ENCODE assay signal across 8 cellular contexts in genomic region chr1:236795035-236795756, GRCh38. TPM values are rescaled to one million over a fixed set of nuclear protein-coding genes. Genes with fewer than 3 reads are reported as not detected.
DNase-seq lines count a peak whose midpoint lies in the region; ATAC-seq and TF ChIP-seq lines count a peak whose summit lies in the region.

Gene MTR (plus strand): TSS chr1:236795292. CDS start chr1:236795704, 412 bp downstream.

- ATAC-seq in HG02759 (IDR thresholded peaks at IDR 0.05; ENCODE audit: unreplicated experiment) = peak; percentile 98
- peak; percentile 99 for ATAC-seq in Right ventricle myocardium inferior

- DNase-seq in GM12864 (ENCODE audit: low read depth) = peak; percentile 96
- DNase-seq in NCI-H1417 (lab: John Stamatoyannopoulos, UW) = peak; percentile 92 to 99 (median 96)
- DNase-seq in SW 1271 (lab: John Stamatoyannopoulos, UW) = peak; percentile 91 to 94
- DNase-seq in activated naive CD8-positive, alpha-beta T cell treated with anti-CD3 and anti-CD28 coated beads, Interleukin-2, amount 50 U/mL, for 16 hours (ENCODE audit: low read depth, low spot score) = peak; percentile 95
- DNase-seq in Right ventricle myocardium inferior (ENCODE audit: missing footprints) = peak; percentile 99
- peak; percentile 97 to 98 (median 97) for DNase-seq in ovary
- peak; percentile 99 for DNase-seq in thyroid gland

- 0 to 1% (median 0%) methylated on average over 64 to 67 of the region's 67 CpGs for WGBS in ovary, 3 donors
- 0% methylated on average over 15 to 47 of the region's 67 CpGs for WGBS in thyroid gland, 2 donors

- H3K27ac ChIP-seq in ovary = peak within 1 kb of the TSS; percentile 78 to 89
- H3K27ac ChIP-seq in thyroid gland = peak within 1 kb of the TSS; percentile 70 to 93 (median 85)

- no peak for TF ChIP-seq EP300 in ovary (IDR thresholded peaks at IDR 0.05)

- H3K9me3 ChIP-seq in ovary = no peaks in the 10 kb centered on the region
- H3K9me3 ChIP-seq in thyroid gland = no peaks in the 10 kb centered on the region

- TF ChIP-seq CTCF in GM12864 (IDR thresholded peaks at IDR 0.05; ENCODE audit: low read depth, low read length, missing control alignments) (no peak), ovary (IDR thresholded peaks at IDR 0.05) (no peak), thyroid gland (IDR thresholded peaks at IDR 0.05) (no peak)

- H3K36me3 ChIP-seq in ovary (no peaks in the 10 kb centered on the region), thyroid gland (no peaks in the 10 kb centered on the region)

- intact Hi-C loops in Right ventricle myocardium inferior (cut with DNase I) (loop anchor here (5.0 to 10.0 kb wide), 3 partner anchors 72 to 250 kb away; partner anchors contain the start of gene RYR2), ovary (cut with DNase I) (loop anchor here in 1 of 4 donors (10.0 kb wide), 1 partner anchor 190 kb away; the partner anchor contains the start of gene HEATR1), thyroid gland (cut with DNase I) (loop anchor here (10.0 kb wide), 1 partner anchor 190 kb away; the partner anchor contains the start of gene HEATR1)

- H3K27me3 ChIP-seq in ovary (no peaks in the 10 kb centered on the region), thyroid gland (no peaks in the 10 kb centered on the region)

- peaks cover 2% of the 10 kb centered on the region for H3K4me1 ChIP-seq in ovary (ENCODE audit: insufficient read depth)
- peaks cover 25 to 31% of the 10 kb centered on the region in 2 donors for H3K4me1 ChIP-seq in thyroid gland

- peak; percentile 68 for TF ChIP-seq POLR2A in ovary (IDR thresholded peaks at IDR 0.05)
- TF ChIP-seq POLR2A in thyroid gland (IDR thresholded peaks at IDR 0.05) = peak; percentile 77 to 94

- peak within 1 kb of the TSS; percentile 65 for H3K4me3 ChIP-seq in GM12864 (ENCODE audit: low read depth, low read length)
- peak within 1 kb of the TSS; percentile 78 for H3K4me3 ChIP-seq in ovary
- H3K4me3 ChIP-seq in thyroid gland (replicated peaks in 1 of 3) = peak within 1 kb of the TSS; percentile 41 to 98 (median 78)

RNA-seq across cellular contexts. Expression of gene MTR, which starts in this region (rescaled TPM):
- total RNA-seq in Right ventricle myocardium inferior = 49.0 TPM
- 10 to 100 TPM; 26.1 to 60.8 (median 51.9) TPM for total RNA-seq in ovary
- polyA plus RNA-seq in ovary = 10 to 100 TPM; 10.2 to 21.9 TPM
- 10 to 100 TPM; 43.2 to 78.3 (median 47.0) TPM for total RNA-seq in thyroid gland

Comparison
In these comparisons a context has a peak if more than half of its experiments do, and no peak if none do; other contexts are left out.
1. Peak in every context shown above with its lines: DNase-seq, ATAC-seq, H3K4me3 ChIP-seq and H3K27ac ChIP-seq.